In the genomic region with DNA sequence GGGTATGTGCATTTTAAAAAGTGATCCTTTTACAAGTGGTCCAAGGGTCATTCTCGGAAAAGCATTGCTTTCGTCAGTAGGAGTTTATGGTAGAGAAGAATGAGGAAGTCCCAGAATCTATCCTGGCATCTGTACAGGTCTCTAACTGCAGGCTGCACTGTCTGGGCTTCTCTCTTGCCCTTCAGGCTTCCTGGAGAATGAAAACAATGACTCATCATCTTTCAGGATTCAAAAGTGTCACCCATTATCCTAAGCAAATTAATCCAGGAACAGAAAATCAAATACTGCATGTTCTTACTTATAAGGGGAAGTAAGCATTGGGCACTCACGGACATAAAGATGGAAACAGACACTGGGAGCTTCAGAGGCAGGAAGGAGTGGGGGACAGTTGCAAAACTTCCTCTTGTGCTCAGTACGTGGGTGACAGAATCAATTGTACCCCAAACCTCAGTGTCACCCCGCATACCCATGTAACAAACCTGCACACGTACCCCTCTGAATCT, we compare ENCODE assay signal across 8 cellular contexts.
DNase-seq lines count a peak whose midpoint lies in the region; ATAC-seq and TF ChIP-seq lines count a peak whose summit lies in the region.

No MANE protein-coding gene starts in this region.

- no peaks in the 10 kb centered on the region for H3K36me3 Mint-ChIP-seq in natural killer cell treated with Interleukin-12 subunit alpha and Interleukin-12 subunit beta and Interleukin-15 and Interleukin-18, amount 100 ng/mL, for 72 hours

- BruUV-seq in Panc1 (replicated peaks; lab: Mats Ljungman, UMichigan) = no TSS peak

- H3K9me3 ChIP-seq in Panc1 (ENCODE audit: control insufficient read depth, insufficient read depth, low read depth, low read length) = no peaks in the 10 kb centered on the region

- CTCF ChIA-PET in Panc1 (lab: Charles Lee) = no interaction called here

- POLR2A ChIA-PET in Panc1 (lab: Charles Lee) = no interaction called here

- H3K4me1 Mint-ChIP-seq in natural killer cell treated with Interleukin-12 subunit alpha and Interleukin-12 subunit beta and Interleukin-15 and Interleukin-18, amount 100 ng/mL, for 72 hours (ENCODE audit: low read depth in 2 of 2) = peaks cover 4 to 5% of the 10 kb centered on the region in 2 donors

- no peak overlapping the region for H3K4me3 ChIP-seq in Panc1 (ENCODE audit: low read depth in 2 of 2, low read length in 2 of 2)

- peak; percentile 62 for ATAC-seq in Panc1
- ATAC-seq in natural killer cell treated with Interleukin-12 subunit alpha and Interleukin-12 subunit beta and Interleukin-15 and Interleukin-18, amount 100 ng/mL, for 72 hours = no peak
- ATAC-seq in HG03571 (IDR thresholded peaks at IDR 0.05; ENCODE audit: unreplicated experiment) = no peak
- no peak for ATAC-seq in GM21526 (IDR thresholded peaks at IDR 0.05; ENCODE audit: low FRiP score, unreplicated experiment)

- H3K36me3 ChIP-seq in Panc1 (ENCODE audit: control insufficient read depth, insufficient read depth, low read length) = no peaks in the 10 kb centered on the region

- H3K9me3 Mint-ChIP-seq in natural killer cell treated with Interleukin-12 subunit alpha and Interleukin-12 subunit beta and Interleukin-15 and Interleukin-18, amount 100 ng/mL, for 72 hours = no peaks in the 10 kb centered on the region

- no peak overlapping the region for H3K4me3 Mint-ChIP-seq in natural killer cell treated with Interleukin-12 subunit alpha and Interleukin-12 subunit beta and Interleukin-15 and Interleukin-18, amount 100 ng/mL, for 72 hours

- peak; percentile 98 for DNase-seq in EH (ENCODE audit: low read depth)
- DNase-seq in Panc1 (ENCODE audit: low read depth, low spot score) = no peak
- DNase-seq in fibroblast of gingiva (ENCODE audit: low read depth) = peak; percentile 94
- DNase-seq in pulmonary artery endothelial cell (ENCODE audit: low read depth, low spot score) = peak; percentile 71
- no peak for DNase-seq in natural killer cell treated with Interleukin-12 subunit alpha and Interleukin-12 subunit beta and Interleukin-15 and Interleukin-18, amount 100 ng/mL, for 72 hours (ENCODE audit: low spot score)
- no peak for DNase-seq in activated CD4-positive, alpha-beta T cell treated with anti-CD3 and anti-CD28 coated beads for 1 hour

- H3K27me3 ChIP-seq in Panc1 (ENCODE audit: control insufficient read depth, insufficient read depth, low read length) = no peaks in the 10 kb centered on the region

- no peak overlapping the region for H3K27ac Mint-ChIP-seq in natural killer cell treated with Interleukin-12 subunit alpha and Interleukin-12 subunit beta and Interleukin-15 and Interleukin-18, amount 100 ng/mL, for 72 hours

- peaks cover 6 to 36% of the 10 kb centered on the region in 2 donors for H3K27me3 Mint-ChIP-seq in natural killer cell treated with Interleukin-12 subunit alpha and Interleukin-12 subunit beta and Interleukin-15 and Interleukin-18, amount 100 ng/mL, for 72 hours

- no peak for TF ChIP-seq CTCF in Panc1 (IDR thresholded peaks at IDR 0.05)

- peaks cover 60% of the 10 kb centered on the region for H3K4me1 ChIP-seq in Panc1 (ENCODE audit: control insufficient read depth, insufficient read depth, low read length)

- in situ Hi-C loops in Panc1 (cut with HindIII; ENCODE audit: low pct_unique_long_range_greater_than_20kb, low sequenced_read_pairs) = no loop called here

- peak overlapping the region; percentile 73 for H3K27ac ChIP-seq in Panc1 (ENCODE audit: low read length)

- intact Hi-C loops in Panc1 (cut with micrococcal nuclease; ENCODE audit: unreplicated experiment) = loop anchor here (10.0 kb wide), 1 partner anchor 89 kb away; a partner anchor contains a TSS

Comparison
In these comparisons a context has a peak if more than half of its experiments do, and no peak if none do; other contexts are left out.
1. DNase-seq: peak in EH (single experiment), fibroblast of gingiva (single experiment) and pulmonary artery endothelial cell (single experiment); none in Panc1 (single experiment), natural killer cell treated with Interleukin-12 subunit alpha and Interleukin-12 subunit beta and Interleukin-15 and Interleukin-18, amount 100 ng/mL, for 72 hours (single experiment) and activated CD4-positive, alpha-beta T cell treated with anti-CD3 and anti-CD28 coated beads for 1 hour (single experiment).